Comparison of ENCODE assay signal across 19 cellular contexts in the genomic region with DNA sequence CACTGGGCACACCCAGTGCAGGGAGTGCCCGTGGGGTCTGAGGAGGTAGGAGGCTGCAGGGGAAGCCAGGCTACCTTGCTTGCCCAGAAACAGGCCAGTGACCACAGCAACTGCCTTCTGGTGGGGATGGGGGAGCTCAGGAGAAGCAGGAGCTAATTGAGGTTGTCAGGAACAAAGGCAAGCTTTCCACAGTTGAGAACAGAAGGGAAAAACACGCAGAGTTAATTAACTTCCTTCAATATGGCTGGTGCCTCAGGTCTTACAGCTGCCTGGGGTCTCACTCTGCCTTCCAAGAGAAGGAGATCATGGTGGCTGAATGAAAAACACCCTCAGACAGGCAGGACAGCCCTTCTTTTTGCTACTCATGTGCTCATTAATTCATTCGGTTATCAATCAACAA.
"Had no signal": no experiment of that assay in that cellular context is flagged by ENCODE, and none has a peak within 500 bp of the region (broad histone marks: within the 10 kb centered on the region; RNA-seq: fewer than 3 reads in every experiment).

No MANE protein-coding gene starts in this region.

- H3K27ac ChIP-seq: adrenal gland, breast epithelium had no signal

- H3K9me3 ChIP-seq: adrenal gland had no signal

- H3K27me3 ChIP-seq: adrenal gland had no signal

- H3K4me3 ChIP-seq: adrenal gland, breast epithelium had no signal

- H3K36me3 ChIP-seq: adrenal gland, breast epithelium had no signal

- DNase-seq: activated CD4-positive, alpha-beta T cell treated with anti-CD3 and anti-CD28 coated beads for 4 hours; activated CD8-positive, alpha-beta memory T cell treated with anti-CD3 and anti-CD28 coated beads, Interleukin-2, amount 50 U/mL, for 48 hours; activated CD8-positive, alpha-beta T cell treated with anti-CD3 and anti-CD28 coated beads for 36 hours; activated naive CD4-positive, alpha-beta T cell treated with anti-CD3 and anti-CD28 coated beads, Interleukin-2, amount 50 U/mL, for 16 hours; activated naive CD8-positive, alpha-beta T cell treated with anti-CD3 and anti-CD28 coated beads, Interleukin-2, amount 10 ng/mL, durations not matched to agents 7 days and 5 days; activated T-cell treated with anti-CD3 and anti-CD28 coated beads, Interleukin-2, amount 50 U/mL, for 1 hour; adrenal gland; aorta; central memory CD4-positive, alpha-beta T cell; KG1; NCI-H1048; NCI-H146; NCI-H345; NCI-H510A; NCI-H526 treated with DMSO at 0.1 percent for 48 hours; NK-92 treated with Interleukin-12 subunit alpha and Interleukin-12 subunit beta, amount 100 ng/mL, for 24 hours; OCI-M1; RPMI8226 had no signal

- H3K4me1 ChIP-seq: breast epithelium had no signal
